In genomic region chr15:71585159-71585558, GRCh38 we compare ENCODE assay signal across 24 cellular contexts.
"Had no signal": no experiment of that assay in that cellular context is flagged by ENCODE, and none has a peak within 500 bp of the region (broad histone marks: within the 10 kb centered on the region; RNA-seq: fewer than 3 reads in every experiment).

No MANE protein-coding gene starts in this region.

- H3K4me3 ChIP-seq: colonic mucosa, coronary artery, dorsolateral prefrontal cortex, esophagus muscularis mucosa, esophagus squamous epithelium, gastrocnemius medialis, gastroesophageal sphincter, heart left ventricle, heart right ventricle had no signal

- H3K4me1 ChIP-seq: colonic mucosa, esophagus muscularis mucosa, gastrocnemius medialis, gastroesophageal sphincter, heart left ventricle, heart right ventricle had no signal

- H3K27ac ChIP-seq: colonic mucosa, coronary artery, dorsolateral prefrontal cortex, epithelial cell of prostate, esophagus muscularis mucosa, esophagus squamous epithelium, foreskin keratinocyte, gastrocnemius medialis, gastroesophageal sphincter, heart left ventricle, heart right ventricle had no signal

- H3K36me3 ChIP-seq: colonic mucosa, esophagus muscularis mucosa, gastrocnemius medialis, gastroesophageal sphincter, heart left ventricle, heart right ventricle had no signal

- H3K4me3 Mint-ChIP-seq: dendritic cell treated with granulocyte-macrophage colony-stimulating factor and Interleukin-4, amounts not matched to agents 40 ng/mL and 50 ng/mL, for 4 days; effector memory CD8-positive, alpha-beta T cell had no signal

- H3K27me3 ChIP-seq: colonic mucosa, dorsolateral prefrontal cortex, esophagus muscularis mucosa, esophagus squamous epithelium, foreskin keratinocyte, gastrocnemius medialis, gastroesophageal sphincter, heart left ventricle, heart right ventricle had no signal

- ATAC-seq: effector memory CD8-positive, alpha-beta T cell; esophagus mucosa; foreskin keratinocyte; gastrocnemius medialis; gastroesophageal sphincter; heart left ventricle; heart right ventricle had no signal

- DNase-seq: colonic mucosa; cortex of kidney; dermis blood vessel endothelial cell; dorsolateral prefrontal cortex; effector CD4-positive, alpha-beta T cell; effector CD8-positive, alpha-beta T cell; effector memory CD4-positive, alpha-beta T cell; effector memory CD8-positive, alpha-beta T cell; erythroblast; esophagus squamous epithelium; foreskin fibroblast; foreskin keratinocyte; foreskin melanocyte; gastrocnemius medialis; glutamatergic neuron; head of caudate nucleus; heart left ventricle; heart right ventricle had no signal

- H3K27ac Mint-ChIP-seq: dendritic cell treated with granulocyte-macrophage colony-stimulating factor and Interleukin-4, amounts not matched to agents 40 ng/mL and 50 ng/mL, for 4 days; effector memory CD8-positive, alpha-beta T cell had no signal

- H3K9me3 ChIP-seq: colonic mucosa had no signal
